8 cellular contexts compared by ENCODE assay signal in genomic region chr22:17980638-17981051, GRCh38. TPM values are rescaled to one million over a fixed set of nuclear protein-coding genes. Genes with fewer than 3 reads are reported as not detected.
DNase-seq lines count a peak whose midpoint lies in the region; ATAC-seq and TF ChIP-seq lines count a peak whose summit lies in the region.

No MANE protein-coding gene starts in this region.

- DNase-seq in CD1c-positive myeloid dendritic cell (ENCODE audit: extremely low spot score) (peak; percentile 19), OCI-M2 (lab: John Stamatoyannopoulos, UW; ENCODE audit: unreplicated experiment) (peak; percentile 64), left lung (no peak), upper lobe of left lung (peak; percentile 27 to 83), DMS153 treated with DMSO at 0.1 percent for 48 hours (lab: John Stamatoyannopoulos, UW; ENCODE audit: unreplicated experiment) (no peak)
- DNase-seq in activated effector memory CD4-positive, alpha-beta T cell treated with anti-CD3 and anti-CD28 coated beads, Interleukin-2, amount 50 U/mL, for 16 hours = peak; percentile 77

- peaks cover 4 to 18% of the 10 kb centered on the region in 2 donors for H3K4me1 ChIP-seq in left lung
- H3K4me1 ChIP-seq in upper lobe of left lung = peaks cover 3 to 17% (median 15%) of the 10 kb centered on the region in 4 donors

- no peak for TF ChIP-seq CTCF in left lung (IDR thresholded peaks at IDR 0.05)
- TF ChIP-seq CTCF in upper lobe of left lung (IDR thresholded peaks at IDR 0.05) = no peak

- TF ChIP-seq POLR2A in upper lobe of left lung (IDR thresholded peaks at IDR 0.05) = no peak

- WGBS in upper lobe of left lung, 2 donors = 4 to 9% methylated on average over 13 of the region's 13 CpGs

- H3K9me3 ChIP-seq in left lung (no peaks in the 10 kb centered on the region), upper lobe of left lung (no peaks in the 10 kb centered on the region)

- H3K36me3 ChIP-seq in left lung (no peaks in the 10 kb centered on the region), upper lobe of left lung (no peaks in the 10 kb centered on the region)

- no peak for TF ChIP-seq EP300 in upper lobe of left lung (IDR thresholded peaks at IDR 0.05)

- H3K27ac ChIP-seq in left lung (no peak overlapping the region), upper lobe of left lung (no peak overlapping the region)

- ATAC-seq in left lung (peak; percentile 59), upper lobe of left lung (ENCODE audit: low FRiP score in 2 of 2) (peak; percentile 56 to 76), HG02610 (IDR thresholded peaks at IDR 0.05; ENCODE audit: unreplicated experiment) (no peak), HG02571 (IDR thresholded peaks at IDR 0.05; ENCODE audit: unreplicated experiment) (no peak)

- H3K27me3 ChIP-seq in left lung (no peaks in the 10 kb centered on the region), upper lobe of left lung (no peaks in the 10 kb centered on the region)

- H3K4me3 ChIP-seq in left lung (no peak overlapping the region), upper lobe of left lung (peak overlapping the region in 2 of 4 donors; percentile 9 to 20)

- intact Hi-C loops in left lung (cut with DNase I) = no loop called here

RNA-seq across cellular contexts. Expression of gene MICAL3, which starts 43.7 kb away (rescaled TPM):
- total RNA-seq in left lung = 10 to 100 TPM; 24.9 to 29.8 TPM
- total RNA-seq in upper lobe of left lung = 10 to 100 TPM in 5 of 6 donors, 1 to 10 TPM in 1; 6.4 to 39.8 (median 23.4) TPM

Comparison
In these comparisons a context has a peak if more than half of its experiments do, and no peak if none do; other contexts are left out.
1. DNase-seq: peak in CD1c-positive myeloid dendritic cell (single experiment), OCI-M2 (single experiment), activated effector memory CD4-positive, alpha-beta T cell treated with anti-CD3 and anti-CD28 coated beads, Interleukin-2, amount 50 U/mL, for 16 hours (single experiment) and upper lobe of left lung (2 of 2); none in left lung (0 of 2) and DMS153 treated with DMSO at 0.1 percent for 48 hours (single experiment).
2. ATAC-seq: peak in left lung (single experiment) and upper lobe of left lung (2 of 2); none in HG02610 (single experiment) and HG02571 (single experiment).